Comparison of ENCODE assay signal across 15 cellular contexts in genomic region chr14:74915426-74915825, GRCh38. TPM values are rescaled to one million over a fixed set of nuclear protein-coding genes. Genes with fewer than 3 reads are reported as not detected.
DNase-seq lines count a peak whose midpoint lies in the region; ATAC-seq and TF ChIP-seq lines count a peak whose summit lies in the region.
"Had no signal": no experiment of that assay in that cellular context is flagged by ENCODE, and none has a peak within 500 bp of the region (broad histone marks: within the 10 kb centered on the region; RNA-seq: fewer than 3 reads in every experiment).

No MANE protein-coding gene starts in this region.

- TF ChIP-seq CTCF in heart right ventricle (IDR thresholded peaks at IDR 0.05) (no peak), gastrocnemius medialis (IDR thresholded peaks at IDR 0.05 in 4 of 5, conservative IDR thresholded peaks at IDR 0.05 in 1 of 5) (no peak), vagina (IDR thresholded peaks at IDR 0.05) (no peak), type B pancreatic cell (conservative IDR thresholded peaks at IDR 0.05) (no peak)

- intact Hi-C loops in heart right ventricle (cut with DNase I) (loop anchor here in 6 of 10 donors (2.0 to 10.0 kb wide), 5 partner anchors 31 to 389 kb away; no protein-coding TSS in a partner anchor), Right ventricle myocardium inferior (cut with DNase I) (loop anchor here (2.0 kb wide), 1 partner anchor 173 kb away; no protein-coding TSS in a partner anchor), gastrocnemius medialis (cut with DNase I; ENCODE audit: low total_unique reads) (loop anchor here (2.0 kb wide), 1 partner anchor 173 kb away; no protein-coding TSS in a partner anchor), vagina (cut with DNase I) (loop anchor here (10.0 kb wide), 1 partner anchor 169 kb away; no protein-coding TSS in a partner anchor)

- H3K4me2 ChIP-seq in Karpas-422 (ENCODE audit: low read depth, low read length, poor library complexity, severe bottlenecking), result no peak overlapping the region

- ATAC-seq in heart right ventricle (no peak), Right ventricle myocardium inferior (no peak), gastrocnemius medialis (no peak)
- ATAC-seq: HCT116 had no signal

- H3K4me1 ChIP-seq in heart right ventricle, result peaks cover 25 to 59% (median 47%) of the 10 kb centered on the region in 9 donors
- peaks cover 18% of the 10 kb centered on the region for H3K4me1 ChIP-seq in Karpas-422 (ENCODE audit: low read length)
- H3K4me1 ChIP-seq in gastrocnemius medialis, result peaks cover 43 to 45% of the 10 kb centered on the region in 2 donors
- H3K4me1 ChIP-seq in vagina, result peaks cover 44% of the 10 kb centered on the region

- TF ChIP-seq POLR2A in gastrocnemius medialis (IDR thresholded peaks at IDR 0.05) (no peak), vagina (IDR thresholded peaks at IDR 0.05) (no peak)

- no peaks in the 10 kb centered on the region for H3K9me3 ChIP-seq in heart right ventricle
- H3K9me3 ChIP-seq in Karpas-422 (ENCODE audit: low read length), result no peaks in the 10 kb centered on the region
- no peaks in the 10 kb centered on the region for H3K9me3 ChIP-seq in gastrocnemius medialis
- H3K9me3 ChIP-seq in vagina, result no peaks in the 10 kb centered on the region
- H3K9me3 ChIP-seq: BLaER1 treated with 17β-estradiol and CSF1 and Interleukin-3, amounts not matched to agents 10 nM and 100 nM had no signal

- H3K4me3 Mint-ChIP-seq in type B pancreatic cell, result no peak overlapping the region
- H3K4me3 Mint-ChIP-seq: CD4-positive, CD25-positive, alpha-beta regulatory T cell had no signal

- no peaks in the 10 kb centered on the region for H3K79me2 ChIP-seq in Karpas-422 (ENCODE audit: low read length)

- no peaks in the 10 kb centered on the region for H3K27me3 Mint-ChIP-seq in type B pancreatic cell
- H3K27me3 Mint-ChIP-seq: CD4-positive, CD25-positive, alpha-beta regulatory T cell had no signal

- no peak overlapping the region; the same call in 1 of the 2 replicates for H3K9ac ChIP-seq in Karpas-422 (ENCODE audit: low read length)
- H3K9ac ChIP-seq: BLaER1 treated with 17β-estradiol and CSF1 and Interleukin-3, amounts not matched to agents 10 nM and 100 nM; GM23248 had no signal

- no peaks in the 10 kb centered on the region for H3K9me3 Mint-ChIP-seq in type B pancreatic cell

- H2AFZ ChIP-seq in Karpas-422 (ENCODE audit: low read length), result no peak overlapping the region
- H2AFZ ChIP-seq: GM23248 had no signal

- in situ Hi-C loops in gastrocnemius medialis (cut with MboI; ENCODE audit: low sequenced_read_pairs in 4 of 4), result loop anchor here in 2 of 4 donors (10.0 kb wide), 1 partner anchor 169 kb away; no protein-coding TSS in a partner anchor

- H3K4me3 ChIP-seq in heart right ventricle, result no peak overlapping the region
- no peak overlapping the region for H3K4me3 ChIP-seq in Karpas-422 (ENCODE audit: low read length)
- no peak overlapping the region for H3K4me3 ChIP-seq in gastrocnemius medialis
- H3K4me3 ChIP-seq in vagina, result no peak overlapping the region
- H3K4me3 ChIP-seq: BLaER1 treated with 17β-estradiol and CSF1 and Interleukin-3, amounts not matched to agents 10 nM and 100 nM; GM23248 had no signal

- WGBS in heart right ventricle, 2 donors, result 63 to 77% methylated on average over 4 of the region's 4 CpGs

- peak overlapping the region in 7 of 10 donors; percentile 19 to 90 (median 80) for H3K27ac ChIP-seq in heart right ventricle
- 0 out of 2 replicates have a peak overlapping the region, but pooled peaks have one; percentile 1 for H3K27ac ChIP-seq in Karpas-422 (ENCODE audit: low read length)
- peak overlapping the region in 3 of 4 donors; percentile 78 to 94 (median 85) for H3K27ac ChIP-seq in gastrocnemius medialis
- peak overlapping the region; percentile 23 for H3K27ac ChIP-seq in vagina
- H3K27ac ChIP-seq: 22Rv1; BLaER1 treated with 17β-estradiol and CSF1 and Interleukin-3, amounts not matched to agents 10 nM and 100 nM; GM23248 had no signal

- no peaks in the 10 kb centered on the region for H3K27me3 ChIP-seq in heart right ventricle
- no peaks in the 10 kb centered on the region for H3K27me3 ChIP-seq in Karpas-422 (ENCODE audit: low read length)
- no peaks in the 10 kb centered on the region for H3K27me3 ChIP-seq in gastrocnemius medialis
- no peaks in the 10 kb centered on the region for H3K27me3 ChIP-seq in vagina
- H3K27me3 ChIP-seq: BLaER1 treated with 17β-estradiol and CSF1 and Interleukin-3, amounts not matched to agents 10 nM and 100 nM had no signal

- H3K4me1 Mint-ChIP-seq in type B pancreatic cell (ENCODE audit: unreplicated experiment), result peaks cover 14% of the 10 kb centered on the region

- no peaks in the 10 kb centered on the region for H3K9me2 ChIP-seq in Karpas-422 (replicated peaks; ENCODE audit: insufficient read depth, low read length)

- H3K27ac Mint-ChIP-seq in type B pancreatic cell, result no peak overlapping the region
- H3K27ac Mint-ChIP-seq: CD4-positive, CD25-positive, alpha-beta regulatory T cell had no signal

- H3K36me3 Mint-ChIP-seq in type B pancreatic cell, result no peaks in the 10 kb centered on the region
- H3K36me3 Mint-ChIP-seq: CD4-positive, CD25-positive, alpha-beta regulatory T cell had no signal

- no peak for DNase-seq in heart right ventricle
- no peak for DNase-seq in Right ventricle myocardium inferior (ENCODE audit: missing footprints)
- DNase-seq in Karpas-422, result no peak
- DNase-seq in gastrocnemius medialis, result no peak
- no peak for DNase-seq in vagina (ENCODE audit: extremely low spot score in 2 of 2)
- no peak for DNase-seq in SKM-1 (lab: John Stamatoyannopoulos, UW; ENCODE audit: unreplicated experiment)
- no peak for DNase-seq in type B pancreatic cell (ENCODE audit: extremely low spot score, unreplicated experiment)
- DNase-seq: AML-193; CD4-positive, CD25-positive, alpha-beta regulatory T cell; DMS 273 treated with DMSO at 0.1 percent for 48 hours; GM23248 had no signal

- no peaks in the 10 kb centered on the region for H4K20me1 ChIP-seq in Karpas-422 (ENCODE audit: insufficient read depth, low read depth, low read length)
- H4K20me1 ChIP-seq: BLaER1 treated with 17β-estradiol and CSF1 and Interleukin-3, amounts not matched to agents 10 nM and 100 nM had no signal

- peaks cover 0 to 7% (median 0%) of the 10 kb centered on the region in 9 donors for H3K36me3 ChIP-seq in heart right ventricle
- no peaks in the 10 kb centered on the region for H3K36me3 ChIP-seq in Karpas-422 (ENCODE audit: insufficient read depth, low read length)
- H3K36me3 ChIP-seq in gastrocnemius medialis, result no peaks in the 10 kb centered on the region
- no peaks in the 10 kb centered on the region for H3K36me3 ChIP-seq in vagina

RNA-seq across cellular contexts. Expression of gene RPS6KL1, which starts 7.6 kb away (rescaled TPM):
- total RNA-seq in heart right ventricle (10 to 100 TPM; 14.5 to 27.0 (median 21.9) TPM), Right ventricle myocardium inferior (19.1 TPM), gastrocnemius medialis (10 to 100 TPM; 11.7 to 34.4 (median 18.7) TPM), vagina (2.0 TPM), type B pancreatic cell (ENCODE audit: low replicate concordance) (5.3 and 7.5 TPM in 2 replicates)
- 10 to 100 TPM; 10.3 to 27.1 TPM for polyA plus RNA-seq in heart right ventricle
- total RNA-seq in Karpas-422 (2014; rRNA removed; shearing (Covaris generic); ENCODE audit: low replicate concordance), result 34.3 and 60.2 TPM in 2 replicates

RNA-seq across cellular contexts. Expression of gene DLST, which starts 33.7 kb away (rescaled TPM):
- total RNA-seq in heart right ventricle (100 to 1,000 TPM; 179 to 273 (median 227) TPM), Right ventricle myocardium inferior (213 TPM), gastrocnemius medialis (100 to 1,000 TPM in 2 of 4 donors, 10 to 100 TPM in 2; 71.3 to 157 (median 105) TPM), vagina (109 TPM), type B pancreatic cell (ENCODE audit: low replicate concordance) (97.2 and 114 TPM in 2 replicates)
- polyA plus RNA-seq in heart right ventricle, result 10 to 100 TPM; 52.5 to 96.0 TPM
- 101 and 105 TPM in 2 replicates for total RNA-seq in Karpas-422 (2014; rRNA removed; shearing (Covaris generic); ENCODE audit: low replicate concordance)

RNA-seq across cellular contexts. Expression of gene PROX2, which starts 39.5 kb away (rescaled TPM):
- total RNA-seq in heart right ventricle (not detected), Right ventricle myocardium inferior (not detected), gastrocnemius medialis (not detected), vagina (not detected), type B pancreatic cell (ENCODE audit: low replicate concordance) (not detected in 2 replicates)
- not detected for polyA plus RNA-seq in heart right ventricle
- total RNA-seq in Karpas-422 (2014; rRNA removed; shearing (Covaris generic); ENCODE audit: low replicate concordance), result 2.3 and 2.6 TPM in 2 replicates
- total RNA-seq: CD4-positive, CD25-positive, alpha-beta regulatory T cell; Daoy; GM23248 had no signal

RNA-seq across cellular contexts. Expression of gene PGF, which starts 40.0 kb away (rescaled TPM):
- total RNA-seq in heart right ventricle (10 to 100 TPM in 1 of 10 donors, 1 to 10 TPM in 9; 2.1 to 22.5 (median 6.1) TPM), Right ventricle myocardium inferior (6.5 TPM), gastrocnemius medialis (1 to 10 TPM; 2.2 to 7.8 (median 3.8) TPM), vagina (8.3 TPM), type B pancreatic cell (ENCODE audit: low replicate concordance) (8.4 and 16.8 TPM in 2 replicates)
- polyA plus RNA-seq in heart right ventricle, result 10 to 100 TPM in 1 of 2 donors, 1 to 10 TPM in 1; 6.8 to 12.2 TPM
- total RNA-seq in Karpas-422 (2014; rRNA removed; shearing (Covaris generic); ENCODE audit: low replicate concordance), result 3.5 and 8.3 TPM in 2 replicates
- total RNA-seq: CD4-positive, CD25-positive, alpha-beta regulatory T cell had no signal

Comparison
In these comparisons a context has a peak if more than half of its experiments do, and no peak if none do; other contexts are left out.
1. H3K27ac ChIP-seq: peak in every context shown above with its lines; median percentile 85 in gastrocnemius medialis; 80 in heart right ventricle; 23 in vagina; 1 in Karpas-422.